2 cellular contexts compared by ENCODE assay signal in the genomic region with DNA sequence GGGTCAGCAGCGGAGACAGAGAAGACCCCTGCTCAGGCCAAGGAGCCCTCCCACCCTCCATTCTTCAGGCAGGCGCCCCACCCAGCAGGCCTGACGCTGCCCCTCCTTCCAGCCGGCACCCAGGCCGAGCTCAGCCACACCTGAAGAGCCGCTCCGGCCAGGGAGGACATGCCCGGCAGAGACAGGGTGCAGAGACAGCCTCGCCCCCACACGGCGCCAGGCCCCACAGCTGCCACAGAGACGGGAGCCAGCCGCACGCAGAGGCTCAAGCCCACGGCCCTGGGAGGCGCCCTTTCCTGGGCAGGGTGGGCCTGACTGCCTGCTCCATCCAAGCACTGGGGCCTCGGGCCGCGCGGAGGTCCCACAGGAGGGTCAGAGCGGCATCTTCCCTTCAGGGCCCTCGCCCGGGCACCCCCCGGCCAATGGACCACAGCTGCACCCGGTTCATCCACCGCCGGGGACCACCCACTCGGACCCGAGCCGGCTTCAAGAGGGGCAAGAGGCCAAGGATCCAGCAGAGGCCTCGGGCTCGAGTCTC.
TF ChIP-seq lines count a peak whose summit lies in the region.

No MANE protein-coding gene starts in this region.

TF ChIP-seq in SK-N-SH, 30 proteins besides CTCF, POLR2A, EP300 and RAD21:
- TF ChIP-seq RXRA (IDR thresholded peaks at IDR 0.05; ENCODE audit: borderline replicate concordance, low read depth) = no peak
- TF ChIP-seq, protein P1, sequence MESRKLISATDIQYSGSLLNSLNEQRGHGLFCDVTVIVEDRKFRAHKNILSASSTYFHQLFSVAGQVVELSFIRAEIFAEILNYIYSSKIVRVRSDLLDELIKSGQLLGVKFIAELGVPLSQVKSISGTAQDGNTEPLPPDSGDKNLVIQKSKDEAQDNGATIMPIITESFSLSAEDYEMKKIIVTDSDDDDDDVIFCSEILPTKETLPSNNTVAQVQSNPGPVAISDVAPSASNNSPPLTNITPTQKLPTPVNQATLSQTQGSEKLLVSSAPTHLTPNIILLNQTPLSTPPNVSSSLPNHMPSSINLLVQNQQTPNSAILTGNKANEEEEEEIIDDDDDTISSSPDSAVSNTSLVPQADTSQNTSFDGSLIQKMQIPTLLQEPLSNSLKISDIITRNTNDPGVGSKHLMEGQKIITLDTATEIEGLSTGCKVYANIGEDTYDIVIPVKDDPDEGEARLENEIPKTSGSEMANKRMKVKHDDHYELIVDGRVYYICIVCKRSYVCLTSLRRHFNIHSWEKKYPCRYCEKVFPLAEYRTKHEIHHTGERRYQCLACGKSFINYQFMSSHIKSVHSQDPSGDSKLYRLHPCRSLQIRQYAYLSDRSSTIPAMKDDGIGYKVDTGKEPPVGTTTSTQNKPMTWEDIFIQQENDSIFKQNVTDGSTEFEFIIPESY (IDR thresholded peaks at IDR 0.05; ENCODE audit: borderline replicate concordance, low read depth) = no peak
- TF ChIP-seq JUND (IDR thresholded peaks at IDR 0.05) = no peak
- TF ChIP-seq, protein P2, sequence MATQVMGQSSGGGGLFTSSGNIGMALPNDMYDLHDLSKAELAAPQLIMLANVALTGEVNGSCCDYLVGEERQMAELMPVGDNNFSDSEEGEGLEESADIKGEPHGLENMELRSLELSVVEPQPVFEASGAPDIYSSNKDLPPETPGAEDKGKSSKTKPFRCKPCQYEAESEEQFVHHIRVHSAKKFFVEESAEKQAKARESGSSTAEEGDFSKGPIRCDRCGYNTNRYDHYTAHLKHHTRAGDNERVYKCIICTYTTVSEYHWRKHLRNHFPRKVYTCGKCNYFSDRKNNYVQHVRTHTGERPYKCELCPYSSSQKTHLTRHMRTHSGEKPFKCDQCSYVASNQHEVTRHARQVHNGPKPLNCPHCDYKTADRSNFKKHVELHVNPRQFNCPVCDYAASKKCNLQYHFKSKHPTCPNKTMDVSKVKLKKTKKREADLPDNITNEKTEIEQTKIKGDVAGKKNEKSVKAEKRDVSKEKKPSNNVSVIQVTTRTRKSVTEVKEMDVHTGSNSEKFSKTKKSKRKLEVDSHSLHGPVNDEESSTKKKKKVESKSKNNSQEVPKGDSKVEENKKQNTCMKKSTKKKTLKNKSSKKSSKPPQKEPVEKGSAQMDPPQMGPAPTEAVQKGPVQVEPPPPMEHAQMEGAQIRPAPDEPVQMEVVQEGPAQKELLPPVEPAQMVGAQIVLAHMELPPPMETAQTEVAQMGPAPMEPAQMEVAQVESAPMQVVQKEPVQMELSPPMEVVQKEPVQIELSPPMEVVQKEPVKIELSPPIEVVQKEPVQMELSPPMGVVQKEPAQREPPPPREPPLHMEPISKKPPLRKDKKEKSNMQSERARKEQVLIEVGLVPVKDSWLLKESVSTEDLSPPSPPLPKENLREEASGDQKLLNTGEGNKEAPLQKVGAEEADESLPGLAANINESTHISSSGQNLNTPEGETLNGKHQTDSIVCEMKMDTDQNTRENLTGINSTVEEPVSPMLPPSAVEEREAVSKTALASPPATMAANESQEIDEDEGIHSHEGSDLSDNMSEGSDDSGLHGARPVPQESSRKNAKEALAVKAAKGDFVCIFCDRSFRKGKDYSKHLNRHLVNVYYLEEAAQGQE (IDR thresholded peaks at IDR 0.05; ENCODE audit: low read depth, low read length) = no peak
- no peak for TF ChIP-seq NRF1 (IDR thresholded peaks at IDR 0.05; ENCODE audit: low read depth, low read length)
- no peak for TF ChIP-seq TEAD4 (IDR thresholded peaks at IDR 0.05; ENCODE audit: borderline replicate concordance, insufficient read depth)
- no peak for TF ChIP-seq TAF1 (IDR thresholded peaks at IDR 0.05; ENCODE audit: borderline replicate concordance, low read depth, low read length)
- TF ChIP-seq GABPA (IDR thresholded peaks at IDR 0.05; ENCODE audit: low read depth) = no peak
- no peak for TF ChIP-seq SIN3A (IDR thresholded peaks at IDR 0.05; ENCODE audit: borderline replicate concordance, low read depth, low read length)

TF ChIP-seq in SK-N-SH treated with all-trans-retinoic acid at 6 μM for 48 hours, 23 proteins besides CTCF, POLR2A, EP300 and RAD21:
- TF ChIP-seq, protein P3, sequence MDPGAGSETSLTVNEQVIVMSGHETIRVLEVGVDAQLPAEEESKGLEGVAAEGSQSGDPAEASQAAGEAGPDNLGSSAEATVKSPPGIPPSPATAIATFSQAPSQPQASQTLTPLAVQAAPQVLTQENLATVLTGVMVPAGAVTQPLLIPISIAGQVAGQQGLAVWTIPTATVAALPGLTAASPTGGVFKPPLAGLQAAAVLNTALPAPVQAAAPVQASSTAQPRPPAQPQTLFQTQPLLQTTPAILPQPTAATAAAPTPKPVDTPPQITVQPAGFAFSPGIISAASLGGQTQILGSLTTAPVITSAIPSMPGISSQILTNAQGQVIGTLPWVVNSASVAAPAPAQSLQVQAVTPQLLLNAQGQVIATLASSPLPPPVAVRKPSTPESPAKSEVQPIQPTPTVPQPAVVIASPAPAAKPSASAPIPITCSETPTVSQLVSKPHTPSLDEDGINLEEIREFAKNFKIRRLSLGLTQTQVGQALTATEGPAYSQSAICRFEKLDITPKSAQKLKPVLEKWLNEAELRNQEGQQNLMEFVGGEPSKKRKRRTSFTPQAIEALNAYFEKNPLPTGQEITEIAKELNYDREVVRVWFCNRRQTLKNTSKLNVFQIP (CRISPR knock-in tag; IDR thresholded peaks at IDR 0.05; ENCODE audit: borderline replicate concordance, low read depth) = no peak
- TF ChIP-seq SNAI2 (CRISPR knock-in tag; IDR thresholded peaks at IDR 0.05) = no peak
- TF ChIP-seq TCF4 (CRISPR knock-in tag; IDR thresholded peaks at IDR 0.05; ENCODE audit: borderline replicate concordance) = no peak
- TF ChIP-seq, protein P4, sequence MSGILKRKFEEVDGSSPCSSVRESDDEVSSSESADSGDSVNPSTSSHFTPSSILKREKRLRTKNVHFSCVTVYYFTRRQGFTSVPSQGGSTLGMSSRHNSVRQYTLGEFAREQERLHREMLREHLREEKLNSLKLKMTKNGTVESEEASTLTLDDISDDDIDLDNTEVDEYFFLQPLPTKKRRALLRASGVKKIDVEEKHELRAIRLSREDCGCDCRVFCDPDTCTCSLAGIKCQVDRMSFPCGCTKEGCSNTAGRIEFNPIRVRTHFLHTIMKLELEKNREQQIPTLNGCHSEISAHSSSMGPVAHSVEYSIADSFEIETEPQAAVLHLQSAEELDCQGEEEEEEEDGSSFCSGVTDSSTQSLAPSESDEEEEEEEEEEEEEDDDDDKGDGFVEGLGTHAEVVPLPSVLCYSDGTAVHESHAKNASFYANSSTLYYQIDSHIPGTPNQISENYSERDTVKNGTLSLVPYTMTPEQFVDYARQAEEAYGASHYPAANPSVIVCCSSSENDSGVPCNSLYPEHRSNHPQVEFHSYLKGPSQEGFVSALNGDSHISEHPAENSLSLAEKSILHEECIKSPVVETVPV (CRISPR knock-in tag; IDR thresholded peaks at IDR 0.05) = no peak
- no peak for TF ChIP-seq PPARA (CRISPR knock-in tag; IDR thresholded peaks at IDR 0.05; ENCODE audit: borderline replicate concordance)
- no peak for TF ChIP-seq ZNF8 (CRISPR knock-in tag; IDR thresholded peaks at IDR 0.05)
- no peak for TF ChIP-seq ZNF70 (CRISPR knock-in tag; IDR thresholded peaks at IDR 0.05)
- TF ChIP-seq ARNTL (CRISPR knock-in tag; IDR thresholded peaks at IDR 0.05; ENCODE audit: borderline replicate concordance, low read depth) = no peak
- TF ChIP-seq GLIS3 (CRISPR knock-in tag; IDR thresholded peaks at IDR 0.05) = no peak
- no peak for TF ChIP-seq TOX (CRISPR knock-in tag; IDR thresholded peaks at IDR 0.05; ENCODE audit: borderline replicate concordance)
- TF ChIP-seq, protein P5, sequence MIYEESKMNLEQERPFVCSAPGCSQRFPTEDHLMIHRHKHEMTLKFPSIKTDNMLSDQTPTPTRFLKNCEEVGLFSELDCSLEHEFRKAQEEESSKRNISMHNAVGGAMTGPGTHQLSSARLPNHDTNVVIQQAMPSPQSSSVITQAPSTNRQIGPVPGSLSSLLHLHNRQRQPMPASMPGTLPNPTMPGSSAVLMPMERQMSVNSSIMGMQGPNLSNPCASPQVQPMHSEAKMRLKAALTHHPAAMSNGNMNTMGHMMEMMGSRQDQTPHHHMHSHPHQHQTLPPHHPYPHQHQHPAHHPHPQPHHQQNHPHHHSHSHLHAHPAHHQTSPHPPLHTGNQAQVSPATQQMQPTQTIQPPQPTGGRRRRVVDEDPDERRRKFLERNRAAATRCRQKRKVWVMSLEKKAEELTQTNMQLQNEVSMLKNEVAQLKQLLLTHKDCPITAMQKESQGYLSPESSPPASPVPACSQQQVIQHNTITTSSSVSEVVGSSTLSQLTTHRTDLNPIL (CRISPR knock-in tag; IDR thresholded peaks at IDR 0.05; ENCODE audit: low read depth) = no peak
- no peak for TF ChIP-seq RARB (CRISPR knock-in tag; IDR thresholded peaks at IDR 0.05)
